In genomic region chr14:64705406-64706118, GRCh38 we compare ENCODE assay signal across 8 cellular contexts. TPM values are rescaled to one million over a fixed set of nuclear protein-coding genes. Genes with fewer than 3 reads are reported as not detected.
DNase-seq lines count a peak whose midpoint lies in the region; ATAC-seq and TF ChIP-seq lines count a peak whose summit lies in the region.

No MANE protein-coding gene starts in this region.

- in situ Hi-C loops in HAP-1 (cut with MboI; ENCODE audit: low sequenced_read_pairs), result no loop called here

- H3K9me3 ChIP-seq in HAP-1, result no peaks in the 10 kb centered on the region

- no peak for TF ChIP-seq CTCF in 22Rv1 (IDR thresholded peaks at IDR 0.05)

- H3K27me3 ChIP-seq in HAP-1 (ENCODE audit: low read depth), result no peaks in the 10 kb centered on the region

- H3K27ac ChIP-seq in 22Rv1, result peak overlapping the region; percentile 83

- H3K36me3 ChIP-seq in HAP-1 (replicated peaks), result peaks cover 5% of the 10 kb centered on the region; the same call in 1 of the 2 replicates

- peak overlapping the region; percentile 79 for H3K4me3 ChIP-seq in HAP-1

- intact Hi-C loops in left ventricle myocardium superior (cut with micrococcal nuclease), result no loop called here
- intact Hi-C loops in posterior vena cava (cut with DNase I), result no loop called here

- DNase-seq in HAP-1 (ENCODE audit: low spot score in 2 of 2), result peak in 1 of 2 experiments; percentile 44
- DNase-seq in activated T-helper 9 cell treated with anti-CD3 and anti-CD28 coated beads, Interleukin-2, amount 50 U/mL, for 16 hours (ENCODE audit: low read depth), result peak; percentile 16
- peak; percentile 55 for DNase-seq in left ventricle myocardium superior
- peak; percentile 84 for DNase-seq in posterior vena cava (ENCODE audit: low spot score)
- DNase-seq in NCI-H2196 treated with DMSO at 0.1 percent for 48 hours (lab: John Stamatoyannopoulos, UW; ENCODE audit: unreplicated experiment), result no peak

- peaks cover 52% of the 10 kb centered on the region for H3K4me1 ChIP-seq in HAP-1

- peak; percentile 13 for ATAC-seq in left ventricle myocardium superior
- no peak for ATAC-seq in HG03378 (IDR thresholded peaks at IDR 0.05; ENCODE audit: unreplicated experiment)
- ATAC-seq in HG03342 (IDR thresholded peaks at IDR 0.05; ENCODE audit: unreplicated experiment), result no peak

RNA-seq across cellular contexts. Expression of gene PLEKHG3, which starts 1.3 kb away (rescaled TPM):
- total RNA-seq in left ventricle myocardium superior (22.0 TPM), posterior vena cava (10 to 100 TPM; 54.6 to 58.1 TPM)
